Comparison of ENCODE assay signal across 5 cellular contexts in the genomic region with DNA sequence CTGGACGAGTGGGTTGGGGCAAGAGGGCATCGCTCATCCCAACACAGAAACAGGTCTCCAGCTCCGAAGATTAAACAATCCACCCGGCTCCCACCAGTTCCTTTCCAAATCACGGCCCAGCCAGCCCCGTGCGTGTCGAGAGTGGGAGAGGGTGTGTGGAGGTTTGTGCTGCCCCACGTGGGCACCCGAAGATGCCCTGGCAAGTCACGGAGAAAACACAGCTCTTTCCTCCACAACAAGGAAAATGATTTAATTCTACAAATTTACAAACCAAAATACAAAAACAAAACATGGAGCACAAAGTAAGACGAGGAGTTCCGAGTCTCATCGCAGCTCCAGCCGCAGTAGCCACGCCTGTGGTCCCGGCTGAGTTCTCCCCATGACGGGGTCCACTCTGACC. TPM values are rescaled to one million over a fixed set of nuclear protein-coding genes. Genes with fewer than 3 reads are reported as not detected.
DNase-seq lines count a peak whose midpoint lies in the region; FAIRE-seq and TF ChIP-seq lines count a peak whose summit lies in the region.
"Not testable (repeated sequence)": the region's sequence is repeated elsewhere in the genome, so short reads cannot be mapped to it uniquely, and the experiment has no call there.

No MANE protein-coding gene starts in this region.

- not testable (repeated sequence) for H4K20me1 ChIP-seq in endothelial cell of umbilical vein (replicated peaks; ENCODE audit: control insufficient read depth, extremely low read depth, insufficient read depth, low read length)

- not testable (repeated sequence) for H3K4me3 Mint-ChIP-seq in activated CD4-positive, alpha-beta T cell treated with anti-CD3 and anti-CD28 coated beads, Interleukin-2, amount 10 ng/mL, durations not matched to agents 24 days and 14 days; osteocyte (ENCODE audit: unreplicated experiment)

- H3K9me3 Mint-ChIP-seq in activated CD4-positive, alpha-beta T cell treated with anti-CD3 and anti-CD28 coated beads, Interleukin-2, amount 10 ng/mL, durations not matched to agents 24 days and 14 days; osteocyte (ENCODE audit: unreplicated experiment): not testable (repeated sequence)

- not testable (repeated sequence) for H3K27ac ChIP-seq in endothelial cell of umbilical vein (ENCODE audit: insufficient read depth, low read depth, low read length)

- H3K36me3 ChIP-seq in endothelial cell of umbilical vein (ENCODE audit: control insufficient read depth in 2 of 2, extremely low read depth in 1 of 2, insufficient read depth in 2 of 2, low read length in 2 of 2), result not testable (repeated sequence)

- H3K4me2 ChIP-seq in endothelial cell of umbilical vein (ENCODE audit: insufficient read depth, low read length), result not testable (repeated sequence)

- dilution Hi-C loops in endothelial cell of umbilical vein (cut with MboI; ENCODE audit: extremely low pct_ligation_motif_present, low sequenced_read_pairs), result not testable (repeated sequence)

- not testable (repeated sequence) for H3K4me1 ChIP-seq in endothelial cell of umbilical vein (ENCODE audit: control insufficient read depth, extremely low read depth, insufficient read depth, low read length)

- H3K4me1 Mint-ChIP-seq in activated CD4-positive, alpha-beta T cell treated with anti-CD3 and anti-CD28 coated beads, Interleukin-2, amount 10 ng/mL, durations not matched to agents 24 days and 14 days; osteocyte (ENCODE audit: unreplicated experiment): not testable (repeated sequence)

- not testable (repeated sequence) for H3K9me1 ChIP-seq in endothelial cell of umbilical vein (replicated peaks; ENCODE audit: control insufficient read depth, extremely low read depth, insufficient read depth, low read length)

- not testable (repeated sequence) for H3K9ac ChIP-seq in endothelial cell of umbilical vein (replicated peaks; ENCODE audit: extremely low read depth, insufficient read depth, low read length)

- FAIRE-seq in endothelial cell of umbilical vein (lab: Jason Lieb, UNC), result peak; percentile 54

- H2AFZ ChIP-seq in endothelial cell of umbilical vein (ENCODE audit: low read depth, low read length), result not testable (repeated sequence)

- intact Hi-C loops in activated CD4-positive, alpha-beta T cell treated with anti-CD3 and anti-CD28 coated beads, Interleukin-2, amount 10 ng/mL, durations not matched to agents 24 days and 14 days (cut with micrococcal nuclease); endothelial cell of umbilical vein (cut with micrococcal nuclease): not testable (repeated sequence)

- CTCF ChIA-PET in endothelial cell of umbilical vein (lab: Charles Lee), result not testable (repeated sequence)

- not testable (repeated sequence) for H3K4me3 ChIP-seq in endothelial cell of umbilical vein (replicated peaks in 1 of 3; ENCODE audit: insufficient read depth in 1 of 3, low read depth in 1 of 3, low read length in 3 of 3)

- POLR2A ChIA-PET in endothelial cell of umbilical vein (lab: Charles Lee), result not testable (repeated sequence)

- DNase-seq in activated CD4-positive, alpha-beta T cell treated with anti-CD3 and anti-CD28 coated beads, Interleukin-2, amount 10 ng/mL, durations not matched to agents 24 days and 14 days, result peak; percentile 32
- DNase-seq in activated CD8-positive, alpha-beta memory T cell treated with anti-CD3 and anti-CD28 coated beads, Interleukin-2, amount 50 U/mL, for 48 hours, result peak; percentile 35
- peak; percentile 53 for DNase-seq in activated effector memory CD4-positive, alpha-beta T cell treated with anti-CD3 and anti-CD28 coated beads, Interleukin-2, amount 50 U/mL, for 16 hours
- DNase-seq in endothelial cell of umbilical vein (ENCODE audit: low read depth, low spot score), result not testable (repeated sequence)
- DNase-seq in osteocyte (ENCODE audit: extremely low spot score, unreplicated experiment), result peak; percentile 17

- H3K79me2 ChIP-seq in endothelial cell of umbilical vein (ENCODE audit: control insufficient read depth, insufficient read depth, low read length), result not testable (repeated sequence)

- not testable (repeated sequence) for H3K36me3 Mint-ChIP-seq in activated CD4-positive, alpha-beta T cell treated with anti-CD3 and anti-CD28 coated beads, Interleukin-2, amount 10 ng/mL, durations not matched to agents 24 days and 14 days (ENCODE audit: low read depth); osteocyte (ENCODE audit: unreplicated experiment)

- not testable (repeated sequence) for H3K27ac Mint-ChIP-seq in activated CD4-positive, alpha-beta T cell treated with anti-CD3 and anti-CD28 coated beads, Interleukin-2, amount 10 ng/mL, durations not matched to agents 24 days and 14 days; osteocyte (ENCODE audit: unreplicated experiment)

- not testable (repeated sequence) for H3K27me3 ChIP-seq in endothelial cell of umbilical vein (ENCODE audit: control insufficient read depth in 2 of 2, insufficient read depth in 2 of 2, low read length in 2 of 2)

- not testable (repeated sequence) for H3K27me3 Mint-ChIP-seq in activated CD4-positive, alpha-beta T cell treated with anti-CD3 and anti-CD28 coated beads, Interleukin-2, amount 10 ng/mL, durations not matched to agents 24 days and 14 days; osteocyte (ENCODE audit: unreplicated experiment)

- not testable (repeated sequence) for H3K9me3 ChIP-seq in endothelial cell of umbilical vein (replicated peaks; ENCODE audit: control insufficient read depth, insufficient read depth, low read length)

- not testable (repeated sequence) for TF ChIP-seq POLR2A in endothelial cell of umbilical vein (IDR thresholded peaks at IDR 0.05; ENCODE audit: low read depth, low read length)

- not testable (repeated sequence) for BruUV-seq in endothelial cell of umbilical vein (replicated peaks; lab: Mats Ljungman, UMichigan)

- not testable (repeated sequence) for TF ChIP-seq CTCF in endothelial cell of umbilical vein (IDR thresholded peaks at IDR 0.05; ENCODE audit: extremely low read depth in 1 of 2, insufficient read depth in 1 of 2, low read depth in 1 of 2, low read length in 2 of 2); osteocyte (IDR thresholded peaks at IDR 0.05)

RNA-seq across cellular contexts. Expression of gene SLC35E2B, which starts 9.9 kb away (rescaled TPM):
- total RNA-seq in activated CD4-positive, alpha-beta T cell treated with anti-CD3 and anti-CD28 coated beads, Interleukin-2, amount 10 ng/mL, durations not matched to agents 24 days and 14 days, result 40.3 and 41.5 TPM in 2 replicates
- total RNA-seq in endothelial cell of umbilical vein (46.9 and 51.2 TPM in 2 replicates), osteocyte (84.9 and 85.2 TPM in 2 replicates)
- polyA plus RNA-seq in endothelial cell of umbilical vein, result 26.4 and 28.0 TPM in 2 replicates
- 18.4 and 21.0 TPM in 2 replicates for polyA plus RNA-seq in endothelial cell of umbilical vein (2011; cell fraction: cytosol; rRNA removed)
- 57.6 and 60.9 TPM in 2 replicates for polyA plus RNA-seq in endothelial cell of umbilical vein (2011; cell fraction: nucleus; rRNA removed)
- polyA plus RNA-seq in endothelial cell of umbilical vein (2012), result 22.2 and 22.3 TPM in 2 replicates
- 38.7 and 40.6 TPM in 2 replicates for polyA minus RNA-seq in endothelial cell of umbilical vein
- 14.8 TPM for polyA minus RNA-seq in endothelial cell of umbilical vein (2011; cell fraction: cytosol; rRNA and poly(A)+ RNA removed)
- 25.7 and 27.4 TPM in 2 replicates for polyA minus RNA-seq in endothelial cell of umbilical vein (2011; cell fraction: nucleus; rRNA and poly(A)+ RNA removed)

RNA-seq across cellular contexts. Expression of gene CDK11A, which starts 21.7 kb away (rescaled TPM):
- total RNA-seq in activated CD4-positive, alpha-beta T cell treated with anti-CD3 and anti-CD28 coated beads, Interleukin-2, amount 10 ng/mL, durations not matched to agents 24 days and 14 days, result 68.3 and 70.4 TPM in 2 replicates
- total RNA-seq in endothelial cell of umbilical vein (50.4 and 53.6 TPM in 2 replicates), osteocyte (44.2 and 51.3 TPM in 2 replicates)
- polyA plus RNA-seq in endothelial cell of umbilical vein, result 30.7 and 33.5 TPM in 2 replicates
- polyA plus RNA-seq in endothelial cell of umbilical vein (2011; cell fraction: cytosol; rRNA removed), result 11.1 and 14.3 TPM in 2 replicates
- polyA plus RNA-seq in endothelial cell of umbilical vein (2011; cell fraction: nucleus; rRNA removed), result 189 and 237 TPM in 2 replicates
- polyA plus RNA-seq in endothelial cell of umbilical vein (2012), result 31.0 and 31.9 TPM in 2 replicates
- polyA minus RNA-seq in endothelial cell of umbilical vein, result 13.8 and 27.1 TPM in 2 replicates
- 58.4 TPM for polyA minus RNA-seq in endothelial cell of umbilical vein (2011; cell fraction: cytosol; rRNA and poly(A)+ RNA removed)
- polyA minus RNA-seq in endothelial cell of umbilical vein (2011; cell fraction: nucleus; rRNA and poly(A)+ RNA removed), result 44.9 and 73.1 TPM in 2 replicates

RNA-seq across cellular contexts. Expression of gene CDK11B, which starts 43.7 kb away (rescaled TPM):
- total RNA-seq in activated CD4-positive, alpha-beta T cell treated with anti-CD3 and anti-CD28 coated beads, Interleukin-2, amount 10 ng/mL, durations not matched to agents 24 days and 14 days, result 38.0 and 40.4 TPM in 2 replicates
- total RNA-seq in endothelial cell of umbilical vein, result 31.9 and 32.0 TPM in 2 replicates
- 10.9 and 16.4 TPM in 2 replicates for polyA plus RNA-seq in endothelial cell of umbilical vein
- 16.1 and 16.3 TPM in 2 replicates for polyA plus RNA-seq in endothelial cell of umbilical vein (2011; cell fraction: cytosol; rRNA removed)
- polyA plus RNA-seq in endothelial cell of umbilical vein (2011; cell fraction: nucleus; rRNA removed), result 41.5 and 42.0 TPM in 2 replicates
- polyA plus RNA-seq in endothelial cell of umbilical vein (2012), result 27.0 and 29.3 TPM in 2 replicates
- 5.6 and 7.5 TPM in 2 replicates for polyA minus RNA-seq in endothelial cell of umbilical vein
- 4.5 TPM for polyA minus RNA-seq in endothelial cell of umbilical vein (2011; cell fraction: cytosol; rRNA and poly(A)+ RNA removed)
- 5.9 and 8.7 TPM in 2 replicates for polyA minus RNA-seq in endothelial cell of umbilical vein (2011; cell fraction: nucleus; rRNA and poly(A)+ RNA removed)
- total RNA-seq in osteocyte, result 28.8 and 29.7 TPM in 2 replicates
